8 cellular contexts compared by ENCODE assay signal in the genomic region with DNA sequence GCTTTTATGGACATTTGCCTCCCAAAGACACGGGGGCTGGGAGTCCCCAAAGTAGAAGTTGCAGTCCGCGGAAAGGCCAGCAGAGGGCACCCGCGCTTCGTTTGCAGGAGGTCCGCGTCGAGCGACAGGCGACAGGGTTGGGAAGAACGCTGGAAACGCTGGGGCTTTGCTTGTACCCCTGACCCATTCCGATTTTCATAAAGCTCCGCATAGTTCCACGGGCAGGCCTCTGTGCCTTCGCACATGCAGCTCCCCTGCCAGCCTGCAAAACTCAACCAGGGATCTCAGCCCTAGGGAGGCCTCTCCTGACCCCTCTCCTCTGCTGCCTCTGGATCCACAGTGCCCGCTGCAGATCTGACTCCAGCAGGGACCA. TPM values are rescaled to one million over a fixed set of nuclear protein-coding genes. Genes with fewer than 3 reads are reported as not detected.
DNase-seq lines count a peak whose midpoint lies in the region; ATAC-seq and TF ChIP-seq lines count a peak whose summit lies in the region.

No MANE protein-coding gene starts in this region.

- H3K4me1 ChIP-seq in osteoblast (ENCODE audit: insufficient read depth, low read length) (peaks cover 8% of the 10 kb centered on the region), tibial artery (peaks cover 0 to 26% (median 14%) of the 10 kb centered on the region in 4 donors)

- intact Hi-C loops in tibial artery (cut with DNase I; ENCODE audit: low total_unique reads), result loop anchor here (2.0 kb wide), 1 partner anchor 111 kb away; no protein-coding TSS in a partner anchor

- H3K4me2 ChIP-seq in osteoblast (ENCODE audit: insufficient read depth, low read length), result peak overlapping the region; percentile 65

- H3K27me3 ChIP-seq in osteoblast (ENCODE audit: insufficient read depth, low read length) (peaks cover 15% of the 10 kb centered on the region), tibial artery (no peaks in the 10 kb centered on the region)

- H3K27ac ChIP-seq in osteoblast (ENCODE audit: low read depth, low read length) (no peak overlapping the region), tibial artery (no peak overlapping the region)

- DNase-seq in DMS153 treated with DMSO at 0.1 percent for 48 hours (lab: John Stamatoyannopoulos, UW; ENCODE audit: unreplicated experiment) (peak; percentile 97), Kasumi-1 (lab: John Stamatoyannopoulos, UW) (peak; percentile 63 to 65), SK-MEL-5 (ENCODE audit: low read depth, low spot score) (peak; percentile 71), germinal center (ENCODE audit: low spot score) (peak; percentile 70), osteoblast (ENCODE audit: insufficient read length, low spot score, missing footprints) (peak; percentile 94), tibial artery (peak; percentile 82 to 85)
- DNase-seq in activated gamma-delta T cell treated with anti-CD3 and anti-CD28 coated beads, Interleukin-2, amount 50 U/mL, for 16 hours (ENCODE audit: low read depth), result peak; percentile 72

- in situ Hi-C loops in SK-MEL-5 (cut with HindIII; ENCODE audit: low pct_unique_long_range_greater_than_20kb, low sequenced_read_pairs), result loop anchor here (25.0 kb wide), 1 partner anchor 110 kb away; the partner anchor contains the start of gene SDC3

- TF ChIP-seq CTCF in osteoblast (IDR thresholded peaks at IDR 0.05; ENCODE audit: extremely low read depth, low read depth, low read length) (peak; percentile 94), tibial artery (IDR thresholded peaks at IDR 0.05) (peak; percentile 94 to 96)

- H3K36me3 ChIP-seq in osteoblast (ENCODE audit: insufficient read depth, low read length) (no peaks in the 10 kb centered on the region), tibial artery (no peaks in the 10 kb centered on the region)

- no peaks in the 10 kb centered on the region for H4K20me1 ChIP-seq in osteoblast (ENCODE audit: insufficient read depth, low read length)

- no peak for ATAC-seq in HG03432 (IDR thresholded peaks at IDR 0.05; ENCODE audit: unreplicated experiment)

- no peaks in the 10 kb centered on the region for H3K79me2 ChIP-seq in osteoblast (ENCODE audit: insufficient read depth, low read length)

- H3K9me3 ChIP-seq in osteoblast (ENCODE audit: low read depth, low read length), result peaks cover 7% of the 10 kb centered on the region
- H3K9me3 ChIP-seq in tibial artery, result no peaks in the 10 kb centered on the region

- peak overlapping the region; percentile 59 for H2AFZ ChIP-seq in osteoblast (ENCODE audit: low read length)

- H3K4me3 ChIP-seq in osteoblast (ENCODE audit: insufficient read depth, low read length) (peak overlapping the region; percentile 45), tibial artery (no peak overlapping the region)

RNA-seq across cellular contexts. Expression of gene LAPTM5, which starts 44.2 kb away (rescaled TPM):
- 0.05 TPM in 1 of 2 replicates, not detected in the other for total RNA-seq in SK-MEL-5 (2014; rRNA removed; shearing (Covaris generic))
- polyA plus RNA-seq in SK-MEL-5 (2015; cell fraction: cytosol; rRNA removed), result 0.21 and 0.54 TPM in 2 replicates
- polyA plus RNA-seq in SK-MEL-5 (2015; cell fraction: nucleus; rRNA removed), result not detected in 2 replicates
- total RNA-seq in osteoblast, result 0.72 and 1.8 TPM in 2 replicates
